In genomic region chr7:141738592-141739013, GRCh38 we compare ENCODE assay signal across 8 cellular contexts.
DNase-seq lines count a peak whose midpoint lies in the region; ATAC-seq and TF ChIP-seq lines count a peak whose summit lies in the region.

No MANE protein-coding gene starts in this region.

- no peak for TF ChIP-seq EP300 in Ishikawa (IDR thresholded peaks at IDR 0.05; ENCODE audit: borderline replicate concordance)

- TF ChIP-seq CTCF in C4-2B (conservative IDR thresholded peaks at IDR 0.05): no peak
- TF ChIP-seq CTCF in nephron (IDR thresholded peaks at IDR 0.05; ENCODE audit: unreplicated experiment in 3 of 3): no peak

- no peaks in the 10 kb centered on the region for H3K27me3 Mint-ChIP-seq in nephron (ENCODE audit: low read depth)

- peaks cover 22% of the 10 kb centered on the region for H3K4me1 Mint-ChIP-seq in nephron

- H3K4me3 Mint-ChIP-seq in nephron: peak overlapping the region; percentile 98 to 99 (median 98)

- TF ChIP-seq RAD21 in Ishikawa (IDR thresholded peaks at IDR 0.05; ENCODE audit: low read depth): no peak

- H3K27ac ChIP-seq in C4-2B (peak overlapping the region; percentile 82), cingulate gyrus (ENCODE audit: low read depth, low read length) (peak overlapping the region; percentile 42)

- no peak for DNase-seq in stimulated activated CD4-positive, alpha-beta T cell treated with anti-CD3 and anti-CD28 coated beads, Interleukin-2, amount 100 ng/mL, for 24 hours
- DNase-seq in amygdala (lab: John Stamatoyannopoulos, UW): no peak
- DNase-seq in NCI-H69 (lab: John Stamatoyannopoulos, UW): no peak

- H3K36me3 Mint-ChIP-seq in nephron (ENCODE audit: low read depth): peaks cover 29% of the 10 kb centered on the region

- ATAC-seq in HG02798 (IDR thresholded peaks at IDR 0.05; ENCODE audit: poor library complexity, unreplicated experiment): no peak

- H3K27ac Mint-ChIP-seq in nephron: peak overlapping the region; percentile 88 to 97 (median 97)

- no peaks in the 10 kb centered on the region for H3K9me3 Mint-ChIP-seq in nephron

TF ChIP-seq in Ishikawa, 13 proteins besides CTCF, POLR2A, EP300 and RAD21:
- TF ChIP-seq YY1 (IDR thresholded peaks at IDR 0.05; ENCODE audit: low read depth) (peak; percentile 64; the same call in 1 of the 2 replicates), NFIC (IDR thresholded peaks at IDR 0.05) (no peak)
